ENCODE assay signal across 10 cellular contexts in the genomic region with DNA sequence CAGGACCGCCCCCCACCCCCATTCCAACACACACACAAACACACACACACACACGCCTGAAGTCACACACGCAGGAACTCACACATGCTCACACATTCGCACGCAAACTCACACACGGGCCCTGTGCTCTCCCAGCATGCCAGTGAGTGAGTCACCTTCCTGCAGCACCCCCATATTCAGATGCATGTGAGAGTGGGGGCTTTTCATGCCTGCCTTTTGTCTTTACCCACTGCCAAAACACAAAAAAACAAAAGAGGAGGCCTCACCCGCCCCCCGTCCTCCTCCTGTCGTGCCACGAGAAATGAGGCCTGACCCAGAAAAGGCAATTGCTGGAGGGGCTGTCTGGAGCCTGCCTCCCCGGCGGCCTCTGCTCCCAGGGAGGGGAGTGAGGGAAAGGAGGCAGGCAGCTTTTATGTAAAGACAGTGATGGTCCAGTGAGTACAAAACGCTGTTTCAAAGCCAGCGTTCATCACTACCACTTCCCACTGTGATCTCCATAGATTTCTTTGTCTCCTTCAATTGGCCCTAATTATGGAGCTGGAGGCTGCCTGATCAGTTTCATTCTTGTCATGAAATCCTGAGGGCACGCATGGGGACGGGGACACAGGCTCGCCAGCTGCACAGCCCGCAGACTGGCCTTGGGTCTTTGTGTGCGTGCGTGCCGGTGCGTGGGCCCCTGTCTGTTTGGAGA. TPM values are rescaled to one million over a fixed set of nuclear protein-coding genes. Genes with fewer than 3 reads are reported as not detected.
DNase-seq lines count a peak whose midpoint lies in the region; ATAC-seq and TF ChIP-seq lines count a peak whose summit lies in the region.
"Had no signal": no experiment of that assay in that cellular context is flagged by ENCODE, and none has a peak within 500 bp of the region (broad histone marks: within the 10 kb centered on the region; RNA-seq: fewer than 3 reads in every experiment).

No MANE protein-coding gene starts in this region.

- H3K9ac ChIP-seq in iPS-18a (ENCODE audit: low read length) (peak overlapping the region; percentile 45), stomach smooth muscle (ENCODE audit: low read length in 2 of 2) (peak overlapping the region in 1 of 2 donors; percentile 26)

- TF ChIP-seq CTCF in WI38 (IDR thresholded peaks at IDR 0.05; ENCODE audit: low read depth, low read length) (no peak), testis (IDR thresholded peaks at IDR 0.05) (no peak), mucosa of descending colon (IDR thresholded peaks at IDR 0.05) (no peak)

- no peak for ATAC-seq in mucosa of descending colon

- H3K4me3 ChIP-seq in WI38 (ENCODE audit: low read depth, low read length): peak overlapping the region; percentile 30
- peak overlapping the region; percentile 33 for H3K4me3 ChIP-seq in iPS-18a (ENCODE audit: low read length)
- H3K4me3 ChIP-seq in stomach smooth muscle (ENCODE audit: low read length in 2 of 2): peak overlapping the region in 1 of 2 donors; percentile 40
- H3K4me3 ChIP-seq in testis: no peak overlapping the region
- no peak overlapping the region for H3K4me3 ChIP-seq in mucosa of descending colon

- intact Hi-C loops in testis (cut with DNase I; ENCODE audit: low total_unique reads) (no loop called here), mucosa of descending colon (cut with DNase I, micrococcal nuclease) (no loop called here)

- H3K36me3 ChIP-seq in iPS-18a (ENCODE audit: control insufficient read depth, low read depth, low read length): no peaks in the 10 kb centered on the region
- H3K36me3 ChIP-seq in stomach smooth muscle (ENCODE audit: control insufficient read depth in 2 of 2, insufficient read depth in 2 of 2, low read length in 2 of 2): no peaks in the 10 kb centered on the region
- H3K36me3 ChIP-seq in testis (ENCODE audit: low read depth, missing control alignments): no peaks in the 10 kb centered on the region
- no peaks in the 10 kb centered on the region for H3K36me3 ChIP-seq in mucosa of descending colon (ENCODE audit: low read depth)

- H3K4me1 ChIP-seq in iPS-18a (ENCODE audit: control insufficient read depth, low read depth, low read length) (peaks cover 84% of the 10 kb centered on the region), stomach smooth muscle (ENCODE audit: control insufficient read depth, insufficient read depth, low read length) (peaks cover 62% of the 10 kb centered on the region), testis (peaks cover 29% of the 10 kb centered on the region), mucosa of descending colon (ENCODE audit: low read depth) (peaks cover 10% of the 10 kb centered on the region)

- H3K27me3 ChIP-seq in iPS-18a (ENCODE audit: control insufficient read depth, insufficient read depth, low read length): peaks cover 70% of the 10 kb centered on the region
- no peaks in the 10 kb centered on the region for H3K27me3 ChIP-seq in stomach smooth muscle (ENCODE audit: control insufficient read depth in 1 of 2, insufficient read depth in 2 of 2, low read length in 2 of 2)
- no peaks in the 10 kb centered on the region for H3K27me3 ChIP-seq in testis

- TF ChIP-seq POLR2A in testis (IDR thresholded peaks at IDR 0.05): no peak

- H3K27ac ChIP-seq in iPS-18a (ENCODE audit: low read length) (peak overlapping the region; percentile 25), stomach smooth muscle (ENCODE audit: low read length) (peak overlapping the region; percentile 46), testis (no peak overlapping the region)

- whole genome bisulfite sequencing in testis, 2 donors: 71 to 77% methylated on average over 15 to 22 of the region's 22 CpGs

- peak; percentile 32 for DNase-seq in activated CD8-positive, alpha-beta memory T cell treated with anti-CD3 and anti-CD28 coated beads, Interleukin-2, amount 50 U/mL, for 4 hours
- no peak for DNase-seq in activated CD8-positive, alpha-beta memory T cell treated with anti-CD3 and anti-CD28 coated beads, Interleukin-2, amount 50 U/mL, for 48 hours
- no peak for DNase-seq in testis
- no peak for DNase-seq in DMS114 treated with DMSO at 0.1 percent for 48 hours (lab: John Stamatoyannopoulos, UW; ENCODE audit: unreplicated experiment)
- no peak for DNase-seq in mucosa of descending colon
- DNase-seq: ACHN, NCI-H510A had no signal

- H3K9me3 ChIP-seq in iPS-18a (ENCODE audit: control insufficient read depth, low read depth, low read length): no peaks in the 10 kb centered on the region
- no peaks in the 10 kb centered on the region for H3K9me3 ChIP-seq in stomach smooth muscle (ENCODE audit: control insufficient read depth in 2 of 2, low read length in 2 of 2)
- no peaks in the 10 kb centered on the region for H3K9me3 ChIP-seq in testis
- no peaks in the 10 kb centered on the region for H3K9me3 ChIP-seq in mucosa of descending colon

RNA-seq across cellular contexts. Expression of gene GSE1, which starts 29.5 kb away (rescaled TPM):
- total RNA-seq in testis (100 to 1,000 TPM; 188 to 212 TPM), mucosa of descending colon (100 to 1,000 TPM; 107 to 122 (median 107) TPM)
- polyA plus RNA-seq in testis (ENCODE audit: insufficient read depth, low read depth, low replicate concordance): 49.9 TPM

Comparison
In these comparisons a context has a peak if more than half of its experiments do, and no peak if none do; other contexts are left out.
1. H3K4me3 ChIP-seq: peak in WI38 (single experiment) and iPS-18a (single experiment); none in testis (0 of 2) and mucosa of descending colon (single experiment).
2. H3K27ac ChIP-seq: peak in iPS-18a (single experiment) and stomach smooth muscle (single experiment); none in testis (0 of 2).